9 cellular contexts compared by ENCODE assay signal in genomic region chr14:100297320-100298300, GRCh38. TPM values are rescaled to one million over a fixed set of nuclear protein-coding genes. Genes with fewer than 3 reads are reported as not detected.
DNase-seq lines count a peak whose midpoint lies in the region; ATAC-seq, FAIRE-seq and TF ChIP-seq lines count a peak whose summit lies in the region.
"Had no signal": no experiment of that assay in that cellular context is flagged by ENCODE, and none has a peak within 500 bp of the region (broad histone marks: within the 10 kb centered on the region; RNA-seq: fewer than 3 reads in every experiment).

No MANE protein-coding gene starts in this region.

- H3K4me1 ChIP-seq in mesendoderm (ENCODE audit: control insufficient read depth, low read depth, low read length) (no peaks in the 10 kb centered on the region), MM.1S (ENCODE audit: low read length) (no peaks in the 10 kb centered on the region)

- no peak overlapping the region for H3K18ac ChIP-seq in mesendoderm (ENCODE audit: low read length)

- H2BK5ac ChIP-seq in mesendoderm (ENCODE audit: low read length) = no peak overlapping the region

- no peak overlapping the region for H3K56ac ChIP-seq in mesendoderm (ENCODE audit: low read length)

- no peaks in the 10 kb centered on the region for H3F3A ChIP-seq in MM.1S (ENCODE audit: insufficient read depth, low read length)

- no peaks in the 10 kb centered on the region for H3K79me2 ChIP-seq in mesendoderm (ENCODE audit: control insufficient read depth, insufficient read depth, low read length)
- no peaks in the 10 kb centered on the region for H3K79me2 ChIP-seq in MM.1S (ENCODE audit: low read length)

- no CpG with 5 or more reads among the region's 30 CpGs for WGBS in mesendoderm (ENCODE audit: extremely low coverage, insufficient coverage, low lambda C conversion rate)

- DNase-seq in RPMI7951 (ENCODE audit: low read depth) = peak; percentile 37
- peak; percentile 81 to 82 for DNase-seq in frontal cortex (ENCODE audit: low spot score in 2 of 2)
- DNase-seq in pulmonary artery endothelial cell (ENCODE audit: low read depth, low spot score) = peak; percentile 37
- DNase-seq in mesendoderm = no peak
- DNase-seq in MM.1S = no peak
- no peak for DNase-seq in NCI-H128 (lab: John Stamatoyannopoulos, UW; ENCODE audit: unreplicated experiment)

- H3K36me3 ChIP-seq in mesendoderm (ENCODE audit: control insufficient read depth, insufficient read depth, low read length) (no peaks in the 10 kb centered on the region), MM.1S (replicated peaks; ENCODE audit: insufficient read depth, low read length) (no peaks in the 10 kb centered on the region)

- no peak for FAIRE-seq in frontal cortex (lab: Jason Lieb, UNC)

- H3K9me2 ChIP-seq in MM.1S (replicated peaks; ENCODE audit: insufficient read depth, low read length) = no peaks in the 10 kb centered on the region

- no peak for TF ChIP-seq CTCF in MM.1S (IDR thresholded peaks at IDR 0.05; ENCODE audit: low read length)

- no peak overlapping the region for H3K23ac ChIP-seq in mesendoderm (ENCODE audit: low read length)

- no peak overlapping the region for H4K5ac ChIP-seq in mesendoderm (ENCODE audit: low read length)

- H3K4me2 ChIP-seq in mesendoderm (ENCODE audit: low read length) (no peak overlapping the region), MM.1S (ENCODE audit: low read depth, low read length) (no peak overlapping the region)

- H3K27me3 ChIP-seq in mesendoderm (ENCODE audit: insufficient read depth, low read length, poor library complexity) (no peaks in the 10 kb centered on the region), MM.1S (replicated peaks; ENCODE audit: insufficient read depth, low read length) (no peaks in the 10 kb centered on the region)

- H3K9me3 ChIP-seq in MM.1S (replicated peaks; ENCODE audit: insufficient read depth, low read length) = no peaks in the 10 kb centered on the region

- no peak overlapping the region for H3K4ac ChIP-seq in mesendoderm (ENCODE audit: low read depth, low read length)

- no peak overlapping the region for H3K27ac ChIP-seq in mesendoderm (ENCODE audit: low read depth, low read length)
- no peak overlapping the region for H3K27ac ChIP-seq in MM.1S (ENCODE audit: low read length)

- no peak overlapping the region for H3K9ac ChIP-seq in mesendoderm (ENCODE audit: low read length)
- H3K9ac ChIP-seq in MM.1S (ENCODE audit: low read length) = no peak overlapping the region

- H3K79me1 ChIP-seq in mesendoderm (ENCODE audit: low read length) = peaks cover 11% of the 10 kb centered on the region

- no peak overlapping the region for H2BK15ac ChIP-seq in mesendoderm (replicated peaks; ENCODE audit: low read depth)

- no peak overlapping the region for H2BK120ac ChIP-seq in mesendoderm (ENCODE audit: low read depth, low read length)

- H3K4me3 ChIP-seq in mesendoderm (ENCODE audit: low read length) (no peak overlapping the region), MM.1S (ENCODE audit: low read length) (no peak overlapping the region)

- H4K20me1 ChIP-seq in MM.1S (ENCODE audit: insufficient read depth, low read length) = no peaks in the 10 kb centered on the region

- ATAC-seq in GM18858 (IDR thresholded peaks at IDR 0.05; ENCODE audit: unreplicated experiment) (peak; percentile 84), HG02759 (IDR thresholded peaks at IDR 0.05; ENCODE audit: unreplicated experiment) (peak; percentile 76)

- no peak overlapping the region for H2AK5ac ChIP-seq in mesendoderm (ENCODE audit: low read length)

- H2AFZ ChIP-seq in MM.1S (ENCODE audit: low read length) = no peak overlapping the region

- no peak overlapping the region for H4K8ac ChIP-seq in mesendoderm (ENCODE audit: low read depth, low read length)

RNA-seq across cellular contexts. Expression of gene SLC25A29, which starts 8.6 kb away (rescaled TPM):
- total RNA-seq in RPMI7951 (2014; rRNA removed; shearing (Covaris generic)) = 7.7 and 10.9 TPM in 2 replicates
- total RNA-seq in frontal cortex = 45.2 TPM
- total RNA-seq in pulmonary artery endothelial cell = 36.1 and 52.6 TPM in 2 replicates
- 29.6 TPM for polyA plus RNA-seq in mesendoderm (2013, experiment 1 of 2)
- polyA plus RNA-seq in mesendoderm (2013, experiment 2 of 2) = 31.1 TPM

RNA-seq across cellular contexts. Expression of gene SLC25A47, which starts 25.5 kb away (rescaled TPM):
- total RNA-seq in RPMI7951 (2014; rRNA removed; shearing (Covaris generic)) = not detected in 2 replicates
- total RNA-seq in frontal cortex = not detected
- total RNA-seq in pulmonary artery endothelial cell = 0.04 TPM in 1 of 2 replicates, not detected in the other
- polyA plus RNA-seq in mesendoderm (2013, experiment 1 of 2) = not detected
- not detected for polyA plus RNA-seq in mesendoderm (2013, experiment 2 of 2)
- polyA plus RNA-seq: neural cell had no signal

RNA-seq across cellular contexts. Expression of gene YY1, which starts 58.7 kb away (rescaled TPM):
- total RNA-seq in RPMI7951 (2014; rRNA removed; shearing (Covaris generic)) = 34.1 and 53.0 TPM in 2 replicates
- total RNA-seq in frontal cortex (47.7 TPM), pulmonary artery endothelial cell (56.3 and 65.0 TPM in 2 replicates)
- 150 TPM for polyA plus RNA-seq in mesendoderm (2013, experiment 1 of 2)
- 152 TPM for polyA plus RNA-seq in mesendoderm (2013, experiment 2 of 2)

Comparison
In these comparisons a context has a peak if more than half of its experiments do, and no peak if none do; other contexts are left out.
1. DNase-seq: peak in RPMI7951 (single experiment), frontal cortex (2 of 2) and pulmonary artery endothelial cell (single experiment); none in mesendoderm (single experiment), MM.1S (single experiment) and NCI-H128 (single experiment).